In genomic region chr14:20412422-20412821, GRCh38 we compare ENCODE assay signal across 8 cellular contexts. TPM values are rescaled to one million over a fixed set of nuclear protein-coding genes. Genes with fewer than 3 reads are reported as not detected.
DNase-seq lines count a peak whose midpoint lies in the region; ATAC-seq and TF ChIP-seq lines count a peak whose summit lies in the region.

No MANE protein-coding gene starts in this region.

- ATAC-seq in Right ventricle myocardium inferior (no peak), HG03159 (IDR thresholded peaks at IDR 0.05; ENCODE audit: unreplicated experiment) (peak; percentile 69)

- H3K36me3 ChIP-seq in cardiac muscle cell = peaks cover 5% of the 10 kb centered on the region

- no peaks in the 10 kb centered on the region for H3K9me3 ChIP-seq in cardiac muscle cell (ENCODE audit: low read depth)

- no peaks in the 10 kb centered on the region for H3K36me3 Mint-ChIP-seq in activated naive CD8-positive, alpha-beta T cell

- H3K9me3 Mint-ChIP-seq in activated naive CD8-positive, alpha-beta T cell (ENCODE audit: low read depth) = no peaks in the 10 kb centered on the region

- H3K27ac Mint-ChIP-seq in activated naive CD8-positive, alpha-beta T cell = peak overlapping the region; percentile 95

- intact Hi-C loops in Right ventricle myocardium inferior (cut with DNase I) = loop anchor here (2.0 to 5.0 kb wide), 2 partner anchors 200 to 270 kb away; partner anchors contain the start of gene RNASE4

- H3K4me1 Mint-ChIP-seq in activated naive CD8-positive, alpha-beta T cell (ENCODE audit: low read depth) = peaks cover 45% of the 10 kb centered on the region

- no peaks in the 10 kb centered on the region for H3K27me3 Mint-ChIP-seq in activated naive CD8-positive, alpha-beta T cell

- H3K27ac ChIP-seq in cardiac muscle cell (peak overlapping the region; percentile 91), substantia nigra (ENCODE audit: low read depth, low read length, poor library complexity, severe bottlenecking) (peak overlapping the region; percentile 70)

- peak in 1 of 2 donors; percentile 16 for DNase-seq in cardiac muscle cell (ENCODE audit: low read depth in 1 of 2, low spot score in 1 of 2)
- no peak for DNase-seq in Right ventricle myocardium inferior (ENCODE audit: missing footprints)
- peak; percentile 17 for DNase-seq in inferior parietal cortex (ENCODE audit: extremely low spot score)
- DNase-seq in substantia nigra (lab: John Stamatoyannopoulos, UW) = no peak
- no peak for DNase-seq in Kasumi-1 (lab: John Stamatoyannopoulos, UW)
- no peak for DNase-seq in DMS 273 (lab: John Stamatoyannopoulos, UW; ENCODE audit: unreplicated experiment)

- H3K27me3 ChIP-seq in cardiac muscle cell = no peaks in the 10 kb centered on the region

- peak overlapping the region; percentile 99 for H3K4me3 Mint-ChIP-seq in activated naive CD8-positive, alpha-beta T cell

- H3K4me1 ChIP-seq in cardiac muscle cell (ENCODE audit: low read depth) = no peaks in the 10 kb centered on the region

- TF ChIP-seq CTCF in cardiac muscle cell (IDR thresholded peaks at IDR 0.05; ENCODE audit: low read depth, low read length) = no peak

- peak overlapping the region; percentile 70 for H3K4me3 ChIP-seq in cardiac muscle cell

RNA-seq across cellular contexts. Expression of gene TEP1, which starts 0.9 kb away (rescaled TPM):
- total RNA-seq in cardiac muscle cell (8.2 and 8.5 TPM in 2 replicates), Right ventricle myocardium inferior (8.2 TPM)
- polyA plus RNA-seq in cardiac muscle cell = 4.3 and 5.1 TPM in 2 replicates

RNA-seq across cellular contexts. Expression of gene KLHL33, which starts 23.5 kb away (rescaled TPM):
- 0.18 TPM in 1 of 2 replicates, not detected in the other for total RNA-seq in cardiac muscle cell
- 0.04 TPM in 1 of 2 replicates, not detected in the other for polyA plus RNA-seq in cardiac muscle cell
- 0.62 TPM for total RNA-seq in Right ventricle myocardium inferior

RNA-seq across cellular contexts. Expression of gene OSGEP, which starts 42.2 kb away (rescaled TPM):
- total RNA-seq in cardiac muscle cell = 47.9 and 82.0 TPM in 2 replicates
- polyA plus RNA-seq in cardiac muscle cell = 42.7 and 51.7 TPM in 2 replicates
- total RNA-seq in Right ventricle myocardium inferior = 18.8 TPM

RNA-seq across cellular contexts. Expression of gene APEX1, which starts 42.6 kb away (rescaled TPM):
- total RNA-seq in cardiac muscle cell (111 and 358 TPM in 2 replicates), Right ventricle myocardium inferior (67.2 TPM)
- 176 and 185 TPM in 2 replicates for polyA plus RNA-seq in cardiac muscle cell

RNA-seq across cellular contexts. Expression of gene PIP4P1, which starts 48.8 kb away (rescaled TPM):
- total RNA-seq in cardiac muscle cell (17.6 and 23.1 TPM in 2 replicates), Right ventricle myocardium inferior (17.2 TPM)
- polyA plus RNA-seq in cardiac muscle cell = 49.4 and 60.1 TPM in 2 replicates
